In the genomic region with DNA sequence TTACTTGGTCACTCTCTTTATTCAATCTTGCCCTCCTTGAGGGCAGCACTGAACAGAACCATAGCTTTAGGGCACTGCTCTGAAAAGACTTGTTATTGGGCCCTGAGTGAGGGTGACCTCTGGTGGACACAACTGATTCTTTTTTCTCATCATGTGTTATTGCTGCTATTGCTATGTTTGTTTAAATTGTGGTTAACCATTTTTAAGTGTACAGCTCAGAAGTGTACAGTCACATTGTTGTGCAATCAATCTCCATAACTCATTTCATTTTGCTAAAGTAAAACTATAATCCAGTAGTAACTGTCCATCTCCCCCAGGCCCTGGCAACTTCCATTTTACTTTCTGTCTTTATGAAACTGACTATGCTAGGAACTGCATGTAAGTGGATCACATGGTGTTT, we compare ENCODE assay signal across 9 cellular contexts.
DNase-seq lines count a peak whose midpoint lies in the region; ATAC-seq and TF ChIP-seq lines count a peak whose summit lies in the region.
"Had no signal": no experiment of that assay in that cellular context is flagged by ENCODE, and none has a peak within 500 bp of the region (broad histone marks: within the 10 kb centered on the region; RNA-seq: fewer than 3 reads in every experiment).

No MANE protein-coding gene starts in this region.

- H3K4me1 Mint-ChIP-seq in nephron: peaks cover 8% of the 10 kb centered on the region

- no peaks in the 10 kb centered on the region for H3K36me3 Mint-ChIP-seq in nephron (ENCODE audit: low read depth)

- no peaks in the 10 kb centered on the region for H3K36me3 ChIP-seq in effector memory CD4-positive, alpha-beta T cell (ENCODE audit: control insufficient read depth, insufficient read depth, low read length)
- H3K36me3 ChIP-seq: BLaER1 treated with 17β-estradiol and CSF1 and Interleukin-3, amounts not matched to agents 10 nM and 100 nM had no signal

- no peak overlapping the region for H3K27ac Mint-ChIP-seq in nephron

- TF ChIP-seq POLR2A in erythroblast (IDR thresholded peaks at IDR 0.05; ENCODE audit: low read length): no peak

- H3K27me3 Mint-ChIP-seq in nephron (ENCODE audit: low read depth): no peaks in the 10 kb centered on the region

- H3K27me3 ChIP-seq in effector memory CD4-positive, alpha-beta T cell (replicated peaks; ENCODE audit: control insufficient read depth, insufficient read depth, low read length, poor library complexity, severe bottlenecking): no peaks in the 10 kb centered on the region
- H3K27me3 ChIP-seq: BLaER1 treated with 17β-estradiol and CSF1 and Interleukin-3, amounts not matched to agents 10 nM and 100 nM had no signal

- DNase-seq in NCI-H1105 treated with DMSO at 0.1 percent for 48 hours (lab: John Stamatoyannopoulos, UW) (peak; percentile 5), NCI-H1105 (lab: John Stamatoyannopoulos, UW) (no peak), RPMI8226 (peak; percentile 47), erythroblast (lab: John Stamatoyannopoulos, UW) (peak; percentile 30 to 50)
- DNase-seq in effector memory CD4-positive, alpha-beta T cell: no peak

- ATAC-seq in GM19468 (IDR thresholded peaks at IDR 0.05; ENCODE audit: extremely low read depth, unreplicated experiment) (peak; percentile 66), HG03442 (IDR thresholded peaks at IDR 0.05; ENCODE audit: unreplicated experiment) (peak; percentile 73)

- H3K4me3 Mint-ChIP-seq in nephron: no peak overlapping the region

- H3K9me3 Mint-ChIP-seq in nephron: no peaks in the 10 kb centered on the region

- H3K4me3 ChIP-seq in effector memory CD4-positive, alpha-beta T cell (ENCODE audit: insufficient read depth, low read depth, low read length, poor library complexity, severe bottlenecking): no peak overlapping the region
- H3K4me3 ChIP-seq: BLaER1 treated with 17β-estradiol and CSF1 and Interleukin-3, amounts not matched to agents 10 nM and 100 nM had no signal

- H3K27ac ChIP-seq in effector memory CD4-positive, alpha-beta T cell (ENCODE audit: insufficient read depth, low read length, poor library complexity, severe bottlenecking): no peak overlapping the region

- peak; percentile 47 to 66 (median 51) for TF ChIP-seq CTCF in nephron (IDR thresholded peaks at IDR 0.05; ENCODE audit: unreplicated experiment in 3 of 3)

- no peaks in the 10 kb centered on the region for H3K4me1 ChIP-seq in effector memory CD4-positive, alpha-beta T cell (ENCODE audit: control insufficient read depth, insufficient read depth, low read length, poor library complexity, severe bottlenecking)

- H3K9me3 ChIP-seq in effector memory CD4-positive, alpha-beta T cell (ENCODE audit: control insufficient read depth, low read length): no peaks in the 10 kb centered on the region
- H3K9me3 ChIP-seq: BLaER1 treated with 17β-estradiol and CSF1 and Interleukin-3, amounts not matched to agents 10 nM and 100 nM had no signal

Comparison
In these comparisons a context has a peak if more than half of its experiments do, and no peak if none do; other contexts are left out.
1. DNase-seq: peak in NCI-H1105 treated with DMSO at 0.1 percent for 48 hours (single experiment), RPMI8226 (single experiment) and erythroblast (2 of 2); none in NCI-H1105 (single experiment) and effector memory CD4-positive, alpha-beta T cell (0 of 3).